ENCODE assay signal across 14 cellular contexts in genomic region chr14:64112859-64113258, GRCh38.
DNase-seq lines count a peak whose midpoint lies in the region; ATAC-seq and TF ChIP-seq lines count a peak whose summit lies in the region.
"Had no signal": no experiment of that assay in that cellular context is flagged by ENCODE, and none has a peak within 500 bp of the region (broad histone marks: within the 10 kb centered on the region; RNA-seq: fewer than 3 reads in every experiment).

No MANE protein-coding gene starts in this region.

- H3K36me3 ChIP-seq in OCI-LY1 (ENCODE audit: insufficient read depth, low read length) (peaks cover 22% of the 10 kb centered on the region; the same call in 1 of the 2 replicates), esophagus squamous epithelium (peaks cover 0 to 72% (median 6%) of the 10 kb centered on the region in 3 donors), psoas muscle (ENCODE audit: insufficient read depth in 1 of 2, low read depth in 1 of 2) (peaks cover 0 to 40% of the 10 kb centered on the region in 2 donors)

- no peaks in the 10 kb centered on the region for H3K9me3 ChIP-seq in OCI-LY1 (ENCODE audit: low read length)
- no peaks in the 10 kb centered on the region for H3K9me3 ChIP-seq in esophagus squamous epithelium
- H3K9me3 ChIP-seq in psoas muscle: no peaks in the 10 kb centered on the region
- H3K9me3 ChIP-seq: BLaER1 had no signal

- TF ChIP-seq POLR2A in esophagus squamous epithelium (IDR thresholded peaks at IDR 0.05): no peak

- no peaks in the 10 kb centered on the region for H3K27me3 ChIP-seq in OCI-LY1 (ENCODE audit: insufficient read depth, low read length)
- no peaks in the 10 kb centered on the region for H3K27me3 ChIP-seq in esophagus squamous epithelium
- no peaks in the 10 kb centered on the region for H3K27me3 ChIP-seq in psoas muscle (ENCODE audit: insufficient read depth in 3 of 3, low read length in 2 of 3)
- H3K27me3 ChIP-seq: BLaER1 had no signal

- no peaks in the 10 kb centered on the region for H3K9me2 ChIP-seq in OCI-LY1 (ENCODE audit: low read depth, low read length)

- no peaks in the 10 kb centered on the region for H3F3A ChIP-seq in OCI-LY1 (ENCODE audit: insufficient read depth, low read length)

- H3K4me3 ChIP-seq in OCI-LY1 (ENCODE audit: low read depth, low read length, poor library complexity, severe bottlenecking) (peak overlapping the region; percentile 39), esophagus squamous epithelium (peak overlapping the region in 2 of 4 donors; percentile 1 to 5), psoas muscle (peak overlapping the region; percentile 59)
- H3K4me3 ChIP-seq: BLaER1 had no signal

- WGBS in esophagus squamous epithelium, 2 donors: 36 to 50% methylated on average over 10 of the region's 10 CpGs
- 33 to 41% (median 34%) methylated on average over 10 of the region's 10 CpGs for WGBS in psoas muscle, 3 donors

- peak overlapping the region; percentile 87 for H3K27ac ChIP-seq in OCI-LY1 (ENCODE audit: low read depth, low read length, poor library complexity, severe bottlenecking)
- peak overlapping the region; percentile 24 to 75 (median 62) for H3K27ac ChIP-seq in esophagus squamous epithelium
- H3K27ac ChIP-seq in psoas muscle: peak overlapping the region; percentile 95
- H3K27ac ChIP-seq: BLaER1 had no signal

- intact Hi-C loops in esophagus squamous epithelium (cut with DNase I) (no loop called here), psoas muscle (cut with DNase I) (loop anchor here in 1 of 2 donors (5.0 kb wide), 1 partner anchor 41 kb away; no protein-coding TSS in a partner anchor)

- CTCF ChIA-PET in HEK293T (lab: Yijun Ruan, JAX): no interaction called here

- peaks cover 39% of the 10 kb centered on the region for H3K4me1 ChIP-seq in OCI-LY1 (ENCODE audit: insufficient read depth, low read length, severe bottlenecking)
- peaks cover 5 to 75% (median 17%) of the 10 kb centered on the region in 3 donors for H3K4me1 ChIP-seq in esophagus squamous epithelium
- peaks cover 41% of the 10 kb centered on the region for H3K4me1 ChIP-seq in psoas muscle
- H3K4me1 ChIP-seq: BLaER1 had no signal

- H2AFZ ChIP-seq in OCI-LY1 (ENCODE audit: low read length): no peak overlapping the region

- H3K9ac ChIP-seq in OCI-LY1 (ENCODE audit: low read length): peak overlapping the region; percentile 32; the same call in 1 of the 2 replicates
- H3K9ac ChIP-seq: BLaER1 had no signal

- H4K20me1 ChIP-seq in OCI-LY1 (ENCODE audit: insufficient read depth, low read length): no peaks in the 10 kb centered on the region
- H4K20me1 ChIP-seq: BLaER1 had no signal

- POLR2A ChIA-PET in HEK293T (lab: Yijun Ruan, JAX): no interaction called here

- DNase-seq in HEK293T (ENCODE audit: extremely low spot score) (no peak), esophagus squamous epithelium (lab: John Stamatoyannopoulos, UW) (no peak), psoas muscle (peak; percentile 28 to 57), Kasumi-1 (lab: John Stamatoyannopoulos, UW) (no peak), pons (ENCODE audit: low spot score) (no peak)
- DNase-seq: activated CD8-positive, alpha-beta memory T cell treated with anti-CD3 and anti-CD28 coated beads, Interleukin-2, amount 50 U/mL, for 4 hours; anterior cingulate cortex; GOT3; stimulated activated CD4-positive, alpha-beta T cell treated with anti-CD3 and anti-CD28 coated beads, Interleukin-4, amount 100 ng/mL, for 24 hours had no signal

- H3K4me2 ChIP-seq in OCI-LY1 (ENCODE audit: low read length): peak overlapping the region; percentile 45; the same call in 1 of the 2 replicates
- H3K4me2 ChIP-seq: BLaER1 had no signal

- ATAC-seq in psoas muscle (peak; percentile 72 to 83 (median 81)), GM21390 (IDR thresholded peaks at IDR 0.05; ENCODE audit: unreplicated experiment) (no peak), GM18870 (IDR thresholded peaks at IDR 0.05; ENCODE audit: unreplicated experiment) (no peak)
- ATAC-seq: Panc1 had no signal

- TF ChIP-seq CTCF in OCI-LY1 (IDR thresholded peaks at IDR 0.05; ENCODE audit: low read length) (no peak), esophagus squamous epithelium (IDR thresholded peaks at IDR 0.05) (no peak), psoas muscle (IDR thresholded peaks at IDR 0.05) (no peak)

- H3K79me2 ChIP-seq in OCI-LY1 (ENCODE audit: insufficient read depth, low read length): no peaks in the 10 kb centered on the region

TF ChIP-seq in HEK293T, 16 proteins besides CTCF, POLR2A, EP300 and RAD21:
- TF ChIP-seq FOXM1 (IDR thresholded peaks at IDR 0.05; ENCODE audit: borderline replicate concordance) (no peak), PKNOX1 (IDR thresholded peaks at IDR 0.05) (peak; percentile 79)

Comparison
In these comparisons a context has a peak if more than half of its experiments do, and no peak if none do; other contexts are left out.
1. DNase-seq: peak in psoas muscle (2 of 2); none in HEK293T (single experiment), esophagus squamous epithelium (single experiment), Kasumi-1 (0 of 2) and pons (single experiment).
2. ATAC-seq: peak in psoas muscle (4 of 4); none in GM21390 (single experiment) and GM18870 (single experiment).
3. Peak in every context shown above with its lines, with median percentiles within 50 percentile points of each other: H3K27ac ChIP-seq.